15 cellular contexts compared by ENCODE assay signal in genomic region chr1:117147856-117148588, GRCh38. TPM values are rescaled to one million over a fixed set of nuclear protein-coding genes. Genes with fewer than 3 reads are reported as not detected.
DNase-seq lines count a peak whose midpoint lies in the region; ATAC-seq, FAIRE-seq and TF ChIP-seq lines count a peak whose summit lies in the region.
"Had no signal": no experiment of that assay in that cellular context is flagged by ENCODE, and none has a peak within 500 bp of the region (broad histone marks: within the 10 kb centered on the region; RNA-seq: fewer than 3 reads in every experiment).

No MANE protein-coding gene starts in this region.

- H3K4me1 ChIP-seq in A549, result peaks cover 29% of the 10 kb centered on the region
- no peaks in the 10 kb centered on the region for H3K4me1 ChIP-seq in sigmoid colon
- H3K4me1 ChIP-seq: spleen had no signal

- no peaks in the 10 kb centered on the region for H3K36me3 Mint-ChIP-seq in activated naive CD4-positive, alpha-beta T cell treated with anti-CD3 and anti-CD28 coated beads, Interleukin-2, amount 50 U/mL, for 72 hours

- ATAC-seq in A549, result peak; percentile 74 to 87
- ATAC-seq in activated naive CD4-positive, alpha-beta T cell treated with anti-CD3 and anti-CD28 coated beads, Interleukin-2, amount 50 U/mL, for 72 hours, result no peak
- ATAC-seq: esophagus mucosa had no signal

- H3K4me3 ChIP-seq in A549, result peak overlapping the region; percentile 16; the same call in 1 of the 3 replicates
- H3K4me3 ChIP-seq in sigmoid colon, result no peak overlapping the region
- H3K4me3 ChIP-seq: BLaER1 treated with 17β-estradiol and CSF1 and Interleukin-3, amounts not matched to agents 10 nM and 100 nM; spleen had no signal

- peaks cover 0 to 5% of the 10 kb centered on the region in 2 donors for H3K9me3 Mint-ChIP-seq in activated naive CD4-positive, alpha-beta T cell treated with anti-CD3 and anti-CD28 coated beads, Interleukin-2, amount 50 U/mL, for 72 hours

- H3K36me3 ChIP-seq in sigmoid colon, result no peaks in the 10 kb centered on the region
- H3K36me3 ChIP-seq: BLaER1 treated with 17β-estradiol and CSF1 and Interleukin-3, amounts not matched to agents 10 nM and 100 nM; spleen had no signal

- intact Hi-C loops in sigmoid colon (cut with DNase I), result no loop called here

- no peak for TF ChIP-seq POLR2A in A549 (IDR thresholded peaks at IDR 0.05; ENCODE audit: low read length)
- TF ChIP-seq POLR2A in sigmoid colon (IDR thresholded peaks at IDR 0.05), result no peak

- no peak for TF ChIP-seq RAD21 in A549 (conservative IDR thresholded peaks at IDR 0.05 in 1 of 2, IDR thresholded peaks at IDR 0.05 in 1 of 2)

- H3K27ac ChIP-seq in A549 (peak overlapping the region; percentile 80 to 87), sigmoid colon (no peak overlapping the region)
- H3K27ac ChIP-seq: BLaER1 treated with 17β-estradiol and CSF1 and Interleukin-3, amounts not matched to agents 10 nM and 100 nM; spleen had no signal

- 21% methylated on average over 5 of the region's 5 CpGs for WGBS in A549 (ENCODE audit: missing lambda C conversion rate)
- WGBS in sigmoid colon, 2 donors, result 67 to 73% methylated on average over 5 of the region's 5 CpGs

- CTCF ChIA-PET in A549 (lab: Yijun Ruan, JAX) (interaction anchor here (0.5 to 2.4 kb wide), 4 partner anchors 19 to 149 kb away, joined by 4 to 10 read pairs (median 4); no protein-coding TSS in a partner anchor), HEK293T (lab: Yijun Ruan, JAX) (interaction anchor here (0.6 kb wide), 1 partner anchor 19 kb away, joined by 4 read pairs; no protein-coding TSS in a partner anchor)

- H3K27ac Mint-ChIP-seq in activated naive CD4-positive, alpha-beta T cell treated with anti-CD3 and anti-CD28 coated beads, Interleukin-2, amount 50 U/mL, for 72 hours, result no peak overlapping the region

- 0 out of 5 replicates have a peak, but pooled peaks of 1 of the 2 experiments have one; percentile 37 for TF ChIP-seq EP300 in A549 (IDR thresholded peaks at IDR 0.05)
- no peak for TF ChIP-seq EP300 in sigmoid colon (IDR thresholded peaks at IDR 0.05)

- no peaks in the 10 kb centered on the region for H3K27me3 ChIP-seq in sigmoid colon
- H3K27me3 ChIP-seq: BLaER1 treated with 17β-estradiol and CSF1 and Interleukin-3, amounts not matched to agents 10 nM and 100 nM had no signal

- FAIRE-seq in A549 (lab: Jason Lieb, UNC), result no peak
- FAIRE-seq: keratinocyte had no signal

- POLR2A ChIA-PET in A549 (lab: Yijun Ruan, JAX) (no interaction called here), HEK293T (lab: Yijun Ruan, JAX) (interaction anchor here (0.7 kb wide), 1 partner anchor 34 kb away, joined by 3 read pairs; no protein-coding TSS in a partner anchor)

- H3K9me3 ChIP-seq in A549, result no peaks in the 10 kb centered on the region
- H3K9me3 ChIP-seq in sigmoid colon, result no peaks in the 10 kb centered on the region

- DNase-seq in A549 (ENCODE audit: low read depth in 1 of 2, low spot score in 1 of 2), result peak; percentile 25 to 70
- peak; percentile 39 for DNase-seq in HEK293T (ENCODE audit: extremely low spot score)
- DNase-seq in SW480 (ENCODE audit: low spot score), result peak; percentile 23
- DNase-seq in fibroblast of the conjunctiva (ENCODE audit: low read depth), result peak; percentile 88
- no peak for DNase-seq in sigmoid colon
- no peak for DNase-seq in activated naive CD4-positive, alpha-beta T cell treated with anti-CD3 and anti-CD28 coated beads, Interleukin-2, amount 50 U/mL, for 72 hours (ENCODE audit: low spot score in 2 of 2)
- DNase-seq in activated T-cell treated with anti-CD3 and anti-CD28 coated beads, Interleukin-2, amount 50 U/mL, for 48 hours, result no peak
- no peak for DNase-seq in NCI-H146 treated with DMSO at 0.1 percent for 48 hours (lab: John Stamatoyannopoulos, UW; ENCODE audit: unreplicated experiment)
- DNase-seq: anterior cingulate cortex, NCI-H1694 treated with DMSO at 0.1 percent for 48 hours, nephron progenitor cell, spleen had no signal

- no peak for TF ChIP-seq CTCF in A549 (IDR thresholded peaks at IDR 0.05)
- no peak for TF ChIP-seq CTCF in sigmoid colon (IDR thresholded peaks at IDR 0.05)

- peak overlapping the region; percentile 70 for H3K4me2 ChIP-seq in A549
- H3K4me2 ChIP-seq: BLaER1 treated with 17β-estradiol and CSF1 and Interleukin-3, amounts not matched to agents 10 nM and 100 nM had no signal

TF ChIP-seq in A549, 52 proteins besides CTCF, POLR2A, EP300 and RAD21 (continues in another document):
- TF ChIP-seq CEBPB (IDR thresholded peaks at IDR 0.05), result 0 out of 4 replicates have a peak, but pooled peaks of 1 of the 2 experiments have one; percentile 44
- TF ChIP-seq, protein P1, sequence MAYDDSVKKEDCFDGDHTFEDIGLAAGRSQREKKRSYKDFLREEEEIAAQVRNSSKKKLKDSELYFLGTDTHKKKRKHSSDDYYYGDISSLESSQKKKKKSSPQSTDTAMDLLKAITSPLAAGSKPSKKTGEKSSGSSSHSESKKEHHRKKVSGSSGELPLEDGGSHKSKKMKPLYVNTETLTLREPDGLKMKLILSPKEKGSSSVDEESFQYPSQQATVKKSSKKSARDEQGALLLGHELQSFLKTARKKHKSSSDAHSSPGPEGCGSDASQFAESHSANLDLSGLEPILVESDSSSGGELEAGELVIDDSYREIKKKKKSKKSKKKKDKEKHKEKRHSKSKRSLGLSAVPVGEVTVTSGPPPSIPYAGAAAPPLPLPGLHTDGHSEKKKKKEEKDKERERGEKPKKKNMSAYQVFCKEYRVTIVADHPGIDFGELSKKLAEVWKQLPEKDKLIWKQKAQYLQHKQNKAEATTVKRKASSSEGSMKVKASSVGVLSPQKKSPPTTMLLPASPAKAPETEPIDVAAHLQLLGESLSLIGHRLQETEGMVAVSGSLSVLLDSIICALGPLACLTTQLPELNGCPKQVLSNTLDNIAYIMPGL (CRISPR knock-in tag; IDR thresholded peaks at IDR 0.05; ENCODE audit: borderline replicate concordance), result no peak
- TF ChIP-seq, protein P2, sequence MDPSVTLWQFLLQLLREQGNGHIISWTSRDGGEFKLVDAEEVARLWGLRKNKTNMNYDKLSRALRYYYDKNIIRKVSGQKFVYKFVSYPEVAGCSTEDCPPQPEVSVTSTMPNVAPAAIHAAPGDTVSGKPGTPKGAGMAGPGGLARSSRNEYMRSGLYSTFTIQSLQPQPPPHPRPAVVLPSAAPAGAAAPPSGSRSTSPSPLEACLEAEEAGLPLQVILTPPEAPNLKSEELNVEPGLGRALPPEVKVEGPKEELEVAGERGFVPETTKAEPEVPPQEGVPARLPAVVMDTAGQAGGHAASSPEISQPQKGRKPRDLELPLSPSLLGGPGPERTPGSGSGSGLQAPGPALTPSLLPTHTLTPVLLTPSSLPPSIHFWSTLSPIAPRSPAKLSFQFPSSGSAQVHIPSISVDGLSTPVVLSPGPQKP (IDR thresholded peaks at IDR 0.05; ENCODE audit: low read depth, low read length), result no peak
- TF ChIP-seq EHF (CRISPR knock-in tag; IDR thresholded peaks at IDR 0.05), result no peak
- 0 out of 2 replicates have a peak, but pooled peaks have one; percentile 22 for TF ChIP-seq JUNB (IDR thresholded peaks at IDR 0.05)

TF ChIP-seq in HEK293T, 16 proteins besides CTCF, POLR2A, EP300 and RAD21:
- TF ChIP-seq ARNT (IDR thresholded peaks at IDR 0.05) (peak; percentile 69; the same call in 1 of the 2 replicates), ELF4 (IDR thresholded peaks at IDR 0.05) (no peak), L3MBTL2 (conservative IDR thresholded peaks at IDR 0.05) (no peak), FOXM1 (IDR thresholded peaks at IDR 0.05; ENCODE audit: borderline replicate concordance) (no peak), PKNOX1 (IDR thresholded peaks at IDR 0.05) (peak; percentile 89), CTBP1 (IDR thresholded peaks at IDR 0.05; ENCODE audit: borderline replicate concordance) (peak; percentile 65; the same call in 1 of the 2 replicates)

RNA-seq across cellular contexts. Expression of gene TRIM45, which starts 26.5 kb away (rescaled TPM):
- polyA plus RNA-seq in A549 (2011; rRNA removed) (3.4 TPM in 2 replicates), A549 (2017; fragmentation: RNase III; extraction: RNeasy Plus Mini Kit Qiagen cat#74134 plus additional on column Dnase treatment) (2.1 to 3.0 TPM (median 2.9 TPM) in 3 replicates), sigmoid colon (1 to 10 TPM in 1 of 3 donors, under 1 TPM in 2; 0.46 to 1.0 (median 0.60) TPM)
- polyA plus RNA-seq in A549 (2012; cell fraction: cytosol; rRNA removed), result 2.5 and 2.8 TPM in 2 replicates
- 5.8 and 8.3 TPM in 2 replicates for polyA plus RNA-seq in A549 (2012; cell fraction: nucleus; rRNA removed)
- polyA minus RNA-seq in A549 (2011; rRNA and poly(A)+ RNA removed), result 2.9 and 3.1 TPM in 2 replicates
- 1 to 10 TPM; 2.1 to 9.1 (median 4.5) TPM for total RNA-seq in sigmoid colon
- 1 to 10 TPM in 1 of 2 donors, under 1 TPM in 1; 0.29 to 1.5 TPM for total RNA-seq in activated naive CD4-positive, alpha-beta T cell treated with anti-CD3 and anti-CD28 coated beads, Interleukin-2, amount 50 U/mL, for 72 hours

Comparison
In these comparisons a context has a peak if more than half of its experiments do, and no peak if none do; other contexts are left out.
1. ATAC-seq: peak in A549 (2 of 2); none in activated naive CD4-positive, alpha-beta T cell treated with anti-CD3 and anti-CD28 coated beads, Interleukin-2, amount 50 U/mL, for 72 hours (0 of 2).
2. DNase-seq: peak in A549 (2 of 2), HEK293T (single experiment), SW480 (single experiment) and fibroblast of the conjunctiva (single experiment); none in sigmoid colon (single experiment), activated naive CD4-positive, alpha-beta T cell treated with anti-CD3 and anti-CD28 coated beads, Interleukin-2, amount 50 U/mL, for 72 hours (0 of 2), activated T-cell treated with anti-CD3 and anti-CD28 coated beads, Interleukin-2, amount 50 U/mL, for 48 hours (0 of 2) and NCI-H146 treated with DMSO at 0.1 percent for 48 hours (single experiment).
3. H3K27ac ChIP-seq: peak in A549 (2 of 2); none in sigmoid colon (0 of 4).